23 cellular contexts compared by ENCODE assay signal in the genomic region with DNA sequence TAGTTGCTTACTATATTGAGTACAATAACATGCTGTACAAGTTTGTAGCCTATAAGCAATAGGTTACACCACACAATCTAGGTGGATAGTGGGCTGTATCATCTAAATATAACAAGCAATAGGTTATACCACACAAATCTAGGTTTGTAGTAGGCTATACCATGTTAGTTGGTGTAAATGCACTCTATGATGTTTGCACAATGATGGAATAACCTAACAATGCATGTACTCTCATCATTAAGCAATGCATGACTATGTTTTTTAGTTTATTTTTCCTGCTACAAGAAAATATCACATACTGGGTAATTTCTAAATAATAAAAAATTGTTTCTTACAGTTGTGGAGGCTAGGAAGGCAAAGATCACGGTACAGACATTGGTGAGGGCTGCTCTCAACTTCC.
A peak's percentile ranks its signal among the peaks of the same experiment; 100 is the strongest.
DNase-seq lines count a peak whose midpoint lies in the region; ATAC-seq, FAIRE-seq and TF ChIP-seq lines count a peak whose summit lies in the region.
"Had no signal": no experiment of that assay in that cellular context is flagged by ENCODE, and none has a peak within 500 bp of the region (broad histone marks: within the 10 kb centered on the region; RNA-seq: fewer than 3 reads in every experiment).

No MANE protein-coding gene starts in this region.

- CTCF ChIA-PET in Panc1 (lab: Charles Lee) = no interaction called here

- POLR2A ChIA-PET in Panc1 (lab: Charles Lee) = no interaction called here

- H3K27me3 ChIP-seq in Panc1 (ENCODE audit: control insufficient read depth, insufficient read depth, low read length) = no peaks in the 10 kb centered on the region
- H3K27me3 ChIP-seq: BLaER1 treated with 17β-estradiol and CSF1 and Interleukin-3, amounts not matched to agents 10 nM and 100 nM had no signal

- BruUV-seq in Panc1 (replicated peaks; lab: Mats Ljungman, UMichigan) = no TSS peak

- H3K36me3 ChIP-seq in Panc1 (ENCODE audit: control insufficient read depth, insufficient read depth, low read length) (no peaks in the 10 kb centered on the region), kidney (ENCODE audit: control insufficient read depth in 1 of 2, insufficient read depth in 2 of 2, low read length in 2 of 2) (no peaks in the 10 kb centered on the region)
- H3K36me3 ChIP-seq: BLaER1 treated with 17β-estradiol and CSF1 and Interleukin-3, amounts not matched to agents 10 nM and 100 nM had no signal

- H3K27ac ChIP-seq in Panc1 (ENCODE audit: low read length) (no peak overlapping the region), kidney (ENCODE audit: low read depth in 2 of 2, low read length in 2 of 2) (no peak overlapping the region)
- H3K27ac ChIP-seq: BLaER1 treated with 17β-estradiol and CSF1 and Interleukin-3, amounts not matched to agents 10 nM and 100 nM had no signal

- no peak for TF ChIP-seq CTCF in Panc1 (IDR thresholded peaks at IDR 0.05)
- no peak for TF ChIP-seq CTCF in kidney (IDR thresholded peaks at IDR 0.05; ENCODE audit: borderline replicate concordance, extremely low read depth, insufficient read depth)

- H3K9ac ChIP-seq in kidney (ENCODE audit: low read length in 2 of 2) = no peak overlapping the region
- H3K9ac ChIP-seq: BLaER1 treated with 17β-estradiol and CSF1 and Interleukin-3, amounts not matched to agents 10 nM and 100 nM had no signal

- ATAC-seq in Panc1 (no peak), SK-N-SH treated with all-trans-retinoic acid at 6 μM for 48 hours (no peak)

- H3K4me3 ChIP-seq in Panc1 (ENCODE audit: low read depth in 2 of 2, low read length in 2 of 2) = no peak overlapping the region
- H3K4me3 ChIP-seq in kidney (ENCODE audit: low read length in 2 of 2) = no peak overlapping the region
- H3K4me3 ChIP-seq: BLaER1 treated with 17β-estradiol and CSF1 and Interleukin-3, amounts not matched to agents 10 nM and 100 nM had no signal

- H3K9me3 ChIP-seq in Panc1 (ENCODE audit: control insufficient read depth, insufficient read depth, low read depth, low read length) = no peaks in the 10 kb centered on the region
- no peaks in the 10 kb centered on the region for H3K9me3 ChIP-seq in kidney (ENCODE audit: control insufficient read depth in 1 of 2, low read length in 2 of 2)
- H3K9me3 ChIP-seq: BLaER1 treated with 17β-estradiol and CSF1 and Interleukin-3, amounts not matched to agents 10 nM and 100 nM; Caco-2 had no signal

- intact Hi-C loops in Panc1 (cut with micrococcal nuclease; ENCODE audit: unreplicated experiment) (no loop called here), kidney (cut with DNase I) (no loop called here)

- DNase-seq in NCI-H2227 (lab: John Stamatoyannopoulos, UW; ENCODE audit: unreplicated experiment) = peak; percentile 21
- DNase-seq in NCI-H2227 treated with DMSO at 0.1 percent for 48 hours (lab: John Stamatoyannopoulos, UW) = no peak
- DNase-seq in Panc1 (ENCODE audit: low read depth, low spot score) = peak; percentile 10
- DNase-seq in fibroblast of gingiva (ENCODE audit: low read depth) = peak; percentile 32
- DNase-seq in kidney = no peak
- DNase-seq in NCI-H187 treated with DMSO at 0.1 percent for 48 hours (lab: John Stamatoyannopoulos, UW) = no peak
- DNase-seq in mucosa of gallbladder (ENCODE audit: low spot score) = no peak
- DNase-seq: 8988T; Caco-2; CD4-positive, alpha-beta memory T cell; DMS 273 treated with DMSO at 0.1 percent for 48 hours; DND-41; GDM1; GOT3; KG1; NCI-H2081; NCI-H2171; NCI-H446; NCI-H526; OCI-M1; SHP77 had no signal

- no peak for FAIRE-seq in kidney (lab: Jason Lieb, UNC)

- no peaks in the 10 kb centered on the region for H3K4me1 ChIP-seq in Panc1 (ENCODE audit: control insufficient read depth, insufficient read depth, low read length)
- H3K4me1 ChIP-seq in kidney (ENCODE audit: control insufficient read depth in 1 of 2, insufficient read depth in 1 of 2, low read depth in 1 of 2, low read length in 2 of 2) = no peaks in the 10 kb centered on the region
- H3K4me1 ChIP-seq: Caco-2 had no signal

- in situ Hi-C loops in Panc1 (cut with HindIII; ENCODE audit: low pct_unique_long_range_greater_than_20kb, low sequenced_read_pairs) = no loop called here

TF ChIP-seq in SK-N-SH treated with all-trans-retinoic acid at 6 μM for 48 hours, 23 proteins besides CTCF, POLR2A, EP300 and RAD21:
- TF ChIP-seq, protein P1, sequence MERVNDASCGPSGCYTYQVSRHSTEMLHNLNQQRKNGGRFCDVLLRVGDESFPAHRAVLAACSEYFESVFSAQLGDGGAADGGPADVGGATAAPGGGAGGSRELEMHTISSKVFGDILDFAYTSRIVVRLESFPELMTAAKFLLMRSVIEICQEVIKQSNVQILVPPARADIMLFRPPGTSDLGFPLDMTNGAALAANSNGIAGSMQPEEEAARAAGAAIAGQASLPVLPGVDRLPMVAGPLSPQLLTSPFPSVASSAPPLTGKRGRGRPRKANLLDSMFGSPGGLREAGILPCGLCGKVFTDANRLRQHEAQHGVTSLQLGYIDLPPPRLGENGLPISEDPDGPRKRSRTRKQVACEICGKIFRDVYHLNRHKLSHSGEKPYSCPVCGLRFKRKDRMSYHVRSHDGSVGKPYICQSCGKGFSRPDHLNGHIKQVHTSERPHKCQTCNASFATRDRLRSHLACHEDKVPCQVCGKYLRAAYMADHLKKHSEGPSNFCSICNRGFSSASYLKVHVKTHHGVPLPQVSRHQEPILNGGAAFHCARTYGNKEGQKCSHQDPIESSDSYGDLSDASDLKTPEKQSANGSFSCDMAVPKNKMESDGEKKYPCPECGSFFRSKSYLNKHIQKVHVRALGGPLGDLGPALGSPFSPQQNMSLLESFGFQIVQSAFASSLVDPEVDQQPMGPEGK (CRISPR knock-in tag; IDR thresholded peaks at IDR 0.05; ENCODE audit: borderline replicate concordance) = no peak
- TF ChIP-seq ZC3H10 (CRISPR knock-in tag; IDR thresholded peaks at IDR 0.05) = no peak
- no peak for TF ChIP-seq ZNF565 (CRISPR knock-in tag; conservative IDR thresholded peaks at IDR 0.05; ENCODE audit: low read depth)
- TF ChIP-seq ZFP30 (CRISPR knock-in tag; IDR thresholded peaks at IDR 0.05) = no peak
- no peak for TF ChIP-seq ISL1 (CRISPR knock-in tag; IDR thresholded peaks at IDR 0.05)
- TF ChIP-seq CSDC2 (CRISPR knock-in tag; IDR thresholded peaks at IDR 0.05) = no peak
- TF ChIP-seq ZFP3 (CRISPR knock-in tag; IDR thresholded peaks at IDR 0.05) = no peak
- TF ChIP-seq, protein P2, sequence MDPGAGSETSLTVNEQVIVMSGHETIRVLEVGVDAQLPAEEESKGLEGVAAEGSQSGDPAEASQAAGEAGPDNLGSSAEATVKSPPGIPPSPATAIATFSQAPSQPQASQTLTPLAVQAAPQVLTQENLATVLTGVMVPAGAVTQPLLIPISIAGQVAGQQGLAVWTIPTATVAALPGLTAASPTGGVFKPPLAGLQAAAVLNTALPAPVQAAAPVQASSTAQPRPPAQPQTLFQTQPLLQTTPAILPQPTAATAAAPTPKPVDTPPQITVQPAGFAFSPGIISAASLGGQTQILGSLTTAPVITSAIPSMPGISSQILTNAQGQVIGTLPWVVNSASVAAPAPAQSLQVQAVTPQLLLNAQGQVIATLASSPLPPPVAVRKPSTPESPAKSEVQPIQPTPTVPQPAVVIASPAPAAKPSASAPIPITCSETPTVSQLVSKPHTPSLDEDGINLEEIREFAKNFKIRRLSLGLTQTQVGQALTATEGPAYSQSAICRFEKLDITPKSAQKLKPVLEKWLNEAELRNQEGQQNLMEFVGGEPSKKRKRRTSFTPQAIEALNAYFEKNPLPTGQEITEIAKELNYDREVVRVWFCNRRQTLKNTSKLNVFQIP (CRISPR knock-in tag; IDR thresholded peaks at IDR 0.05; ENCODE audit: borderline replicate concordance, low read depth) = no peak
- TF ChIP-seq ZNF70 (CRISPR knock-in tag; IDR thresholded peaks at IDR 0.05) = no peak
- TF ChIP-seq GLIS3 (CRISPR knock-in tag; IDR thresholded peaks at IDR 0.05) = no peak
- TF ChIP-seq ZNF8 (CRISPR knock-in tag; IDR thresholded peaks at IDR 0.05) = no peak
- no peak for TF ChIP-seq OSR1 (CRISPR knock-in tag; IDR thresholded peaks at IDR 0.05)
- TF ChIP-seq, protein P3, sequence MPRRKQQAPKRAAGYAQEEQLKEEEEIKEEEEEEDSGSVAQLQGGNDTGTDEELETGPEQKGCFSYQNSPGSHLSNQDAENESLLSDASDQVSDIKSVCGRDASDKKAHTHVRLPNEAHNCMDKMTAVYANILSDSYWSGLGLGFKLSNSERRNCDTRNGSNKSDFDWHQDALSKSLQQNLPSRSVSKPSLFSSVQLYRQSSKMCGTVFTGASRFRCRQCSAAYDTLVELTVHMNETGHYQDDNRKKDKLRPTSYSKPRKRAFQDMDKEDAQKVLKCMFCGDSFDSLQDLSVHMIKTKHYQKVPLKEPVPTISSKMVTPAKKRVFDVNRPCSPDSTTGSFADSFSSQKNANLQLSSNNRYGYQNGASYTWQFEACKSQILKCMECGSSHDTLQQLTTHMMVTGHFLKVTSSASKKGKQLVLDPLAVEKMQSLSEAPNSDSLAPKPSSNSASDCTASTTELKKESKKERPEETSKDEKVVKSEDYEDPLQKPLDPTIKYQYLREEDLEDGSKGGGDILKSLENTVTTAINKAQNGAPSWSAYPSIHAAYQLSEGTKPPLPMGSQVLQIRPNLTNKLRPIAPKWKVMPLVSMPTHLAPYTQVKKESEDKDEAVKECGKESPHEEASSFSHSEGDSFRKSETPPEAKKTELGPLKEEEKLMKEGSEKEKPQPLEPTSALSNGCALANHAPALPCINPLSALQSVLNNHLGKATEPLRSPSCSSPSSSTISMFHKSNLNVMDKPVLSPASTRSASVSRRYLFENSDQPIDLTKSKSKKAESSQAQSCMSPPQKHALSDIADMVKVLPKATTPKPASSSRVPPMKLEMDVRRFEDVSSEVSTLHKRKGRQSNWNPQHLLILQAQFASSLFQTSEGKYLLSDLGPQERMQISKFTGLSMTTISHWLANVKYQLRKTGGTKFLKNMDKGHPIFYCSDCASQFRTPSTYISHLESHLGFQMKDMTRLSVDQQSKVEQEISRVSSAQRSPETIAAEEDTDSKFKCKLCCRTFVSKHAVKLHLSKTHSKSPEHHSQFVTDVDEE (CRISPR knock-in tag; IDR thresholded peaks at IDR 0.05) = no peak

Comparison
In these comparisons a context has a peak if more than half of its experiments do, and no peak if none do; other contexts are left out.
1. DNase-seq: peak in NCI-H2227 (single experiment), Panc1 (single experiment) and fibroblast of gingiva (single experiment); none in NCI-H2227 treated with DMSO at 0.1 percent for 48 hours (single experiment), kidney (single experiment), NCI-H187 treated with DMSO at 0.1 percent for 48 hours (single experiment) and mucosa of gallbladder (single experiment).